1 cellular context compared by ENCODE assay signal in genomic region chr3:118942651-118943050, GRCh38.
TF ChIP-seq lines count a peak whose summit lies in the region.

No MANE protein-coding gene starts in this region.

TF ChIP-seq in H1, 55 proteins besides CTCF, POLR2A, EP300 and RAD21 (continued from another document):
- TF ChIP-seq FOSL1 (IDR thresholded peaks at IDR 0.05; ENCODE audit: insufficient read depth, low read depth, low read length) (no peak), HDAC6 (IDR thresholded peaks at IDR 0.05; ENCODE audit: low read depth, low read length) (no peak), SAP30 (IDR thresholded peaks at IDR 0.05; ENCODE audit: insufficient read depth, insufficient replicate concordance, low read length) (no peak), CHD1 (IDR thresholded peaks at IDR 0.05; ENCODE audit: low read depth, low read length) (no peak), NRF1 (IDR thresholded peaks at IDR 0.05; ENCODE audit: low read depth, low read length) (no peak), TAF7 (optimal IDR thresholded peaks at IDR 0.05; ENCODE audit: borderline replicate concordance, low read depth, low read length) (no peak), JUN (IDR thresholded peaks at IDR 0.05; ENCODE audit: low read depth, low read length) (no peak), RXRA (IDR thresholded peaks at IDR 0.05; ENCODE audit: insufficient read depth, low read depth, low read length) (no peak), CHD2 (IDR thresholded peaks at IDR 0.05; ENCODE audit: low read length) (no peak)
TF ChIP-seq in H1: peak in this region for 0.
